31 cellular contexts compared by ENCODE assay signal in genomic region chr10:60795465-60796202, GRCh38.
"Had no signal": no experiment of that assay in that cellular context is flagged by ENCODE, and none has a peak within 500 bp of the region (broad histone marks: within the 10 kb centered on the region; RNA-seq: fewer than 3 reads in every experiment).

No MANE protein-coding gene starts in this region.

- FAIRE-seq: endometrium, endothelial cell of umbilical vein had no signal

- H3K4me3 ChIP-seq: adrenal gland, body of pancreas, cardiac muscle cell, colonic mucosa, esophagus squamous epithelium had no signal

- H3K36me3 ChIP-seq: adrenal gland, cardiac muscle cell, colonic mucosa, esophagus squamous epithelium had no signal

- H3K27ac ChIP-seq: adrenal gland, body of pancreas, cardiac muscle cell, colonic mucosa, epithelial cell of prostate, esophagus squamous epithelium had no signal

- H3K4me1 ChIP-seq: adrenal gland, body of pancreas, colonic mucosa had no signal

- H3K27me3 ChIP-seq: adrenal gland, body of pancreas, cardiac muscle cell, colonic mucosa, esophagus squamous epithelium had no signal

- ATAC-seq: activated CD4-positive, alpha-beta T cell treated with anti-CD3 and anti-CD28 coated beads for 36 hours; activated CD8-positive, alpha-beta memory T cell treated with anti-CD3 and anti-CD28 coated beads, Interleukin-2, amount 10 ng/mL, durations not matched to agents 7 days and 5 days; activated CD8-positive, alpha-beta T cell treated with anti-CD3 and anti-CD28 coated beads, Interleukin-2, amount 10 ng/mL, durations not matched to agents 7 days and 5 days; activated naive CD8-positive, alpha-beta T cell treated with anti-CD3 and anti-CD28 coated beads, Interleukin-2, amount 50 U/mL, for 24 hours; body of pancreas; T-helper 17 cell had no signal

- H3K9me3 ChIP-seq: adrenal gland, body of pancreas, colonic mucosa, esophagus squamous epithelium had no signal

- DNase-seq: activated CD4-positive, alpha-beta memory T cell treated with anti-CD3 and anti-CD28 coated beads for 36 hours; activated CD4-positive, alpha-beta T cell treated with anti-CD3 and anti-CD28 coated beads for 36 hours; activated CD4-positive, alpha-beta T cell treated with anti-CD3 and anti-CD28 coated beads, Interleukin-2, amount 10 ng/mL, durations not matched to agents 24 days and 14 days; activated CD4-positive, CD25-positive, alpha-beta regulatory T cell; activated CD4-positive, CD25-positive, alpha-beta regulatory T cell treated with anti-CD3 and anti-CD28 coated beads, Interleukin-2, amount 50 U/mL, for 72 hours; activated CD8-positive, alpha-beta memory T cell treated with anti-CD3 and anti-CD28 coated beads, Interleukin-2, amount 10 ng/mL, durations not matched to agents 7 days and 5 days; activated CD8-positive, alpha-beta memory T cell treated with anti-CD3 and anti-CD28 coated beads, Interleukin-2, amount 50 U/mL, for 4 hours; activated CD8-positive, alpha-beta T cell treated with anti-CD3 and anti-CD28 coated beads, Interleukin-2, amount 10 ng/mL, durations not matched to agents 7 days and 5 days; activated effector memory CD4-positive, alpha-beta T cell treated with anti-CD3 and anti-CD28 coated beads, Interleukin-2, amount 50 U/mL, for 16 hours; activated naive CD4-positive, alpha-beta T cell treated with anti-CD3 and anti-CD28 coated beads for 36 hours; activated naive CD8-positive, alpha-beta T cell treated with anti-CD3 and anti-CD28 coated beads for 36 hours; activated naive CD8-positive, alpha-beta T cell treated with anti-CD3 and anti-CD28 coated beads, Interleukin-2, amount 50 U/mL, for 24 hours; activated T-cell treated with anti-CD3 and anti-CD28 coated beads, Interleukin-2, amount 50 U/mL, for 1 hour; activated T-cell treated with anti-CD3 and anti-CD28 coated beads, Interleukin-2, amount 50 U/mL, for 48 hours; adrenal gland; amygdala; aorta; body of pancreas; central memory CD4-positive, alpha-beta T cell; cerebellar nuclear complex; colonic mucosa; effector CD8-positive, alpha-beta T cell; esophagus squamous epithelium; foreskin melanocyte; head of caudate nucleus; T-helper 17 cell; T1000 had no signal
